Comparison of ENCODE assay signal across 24 cellular contexts in the genomic region with DNA sequence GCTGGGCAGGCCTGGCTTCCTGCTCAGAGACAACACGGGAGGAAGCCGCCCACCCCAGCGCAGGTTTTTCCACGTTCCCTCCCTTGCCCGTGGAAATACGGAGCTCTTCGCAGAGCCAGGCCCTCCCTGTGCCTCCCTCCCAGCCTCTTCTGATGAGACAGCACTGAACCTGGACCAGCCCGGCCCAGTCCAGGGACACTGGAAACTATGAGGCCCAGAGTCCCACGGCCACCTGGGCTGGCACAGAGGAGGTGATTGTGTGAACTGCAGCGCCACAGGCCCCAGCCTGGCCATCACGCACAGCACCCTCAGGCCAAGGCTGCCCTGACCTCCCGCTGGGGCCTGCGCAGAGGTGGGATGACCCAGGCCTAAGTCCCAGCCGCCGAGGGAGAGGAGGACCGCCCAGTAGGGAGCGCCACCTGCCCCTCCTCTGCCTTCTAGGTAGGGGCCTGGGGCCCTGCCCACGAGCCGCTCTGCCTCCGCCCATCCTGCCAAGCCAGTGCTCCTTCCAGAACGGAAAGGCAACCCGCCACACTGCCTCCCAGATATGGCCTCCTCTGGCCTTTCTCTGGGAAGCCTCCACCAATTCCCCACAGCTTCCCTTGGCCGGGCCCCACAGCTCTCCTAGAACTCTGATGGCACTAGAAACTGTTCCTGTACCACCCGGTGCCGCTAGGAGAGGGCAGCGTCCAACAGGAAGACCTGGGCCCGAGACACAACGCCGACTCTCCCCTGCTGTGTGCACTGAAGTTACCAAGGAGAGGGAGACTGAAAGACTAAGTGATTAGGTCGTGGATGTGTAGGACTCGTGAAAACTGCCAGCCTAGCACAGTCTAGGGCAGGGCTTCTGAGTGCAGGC. TPM values are rescaled to one million over a fixed set of nuclear protein-coding genes. Genes with fewer than 3 reads are reported as not detected.
DNase-seq lines count a peak whose midpoint lies in the region; ATAC-seq and TF ChIP-seq lines count a peak whose summit lies in the region.
"Had no signal": no experiment of that assay in that cellular context is flagged by ENCODE, and none has a peak within 500 bp of the region (broad histone marks: within the 10 kb centered on the region; RNA-seq: fewer than 3 reads in every experiment).

No MANE protein-coding gene starts in this region.

- H3K4me1 Mint-ChIP-seq in naive thymus-derived CD4-positive, alpha-beta T cell = peaks cover 0 to 11% (median 3%) of the 10 kb centered on the region in 7 donors

- TF ChIP-seq CTCF in left ventricle myocardium inferior (IDR thresholded peaks at IDR 0.05; ENCODE audit: borderline replicate concordance) = no peak
- TF ChIP-seq CTCF in epithelial cell of esophagus (IDR thresholded peaks at IDR 0.05; ENCODE audit: insufficient read depth, low read depth, low read length, missing control alignments) = peak; percentile 2
- TF ChIP-seq CTCF in omental fat pad (IDR thresholded peaks at IDR 0.05) = no peak
- TF ChIP-seq CTCF in dorsolateral prefrontal cortex (IDR thresholded peaks at IDR 0.05 in 54 of 56, conservative IDR thresholded peaks at IDR 0.05 in 2 of 56; ENCODE audit: low read depth in 1 of 56, partially characterized antibody in 56 of 56) = no peak

- peaks cover 0 to 2% (median 0%) of the 10 kb centered on the region in 11 donors for H3K9me3 Mint-ChIP-seq in naive thymus-derived CD4-positive, alpha-beta T cell
- H3K9me3 Mint-ChIP-seq: activated CD8-positive, alpha-beta T cell treated with anti-CD3 and anti-CD28 coated beads for 36 hours; activated naive CD4-positive, alpha-beta T cell treated with anti-CD3 and anti-CD28 coated beads, Interleukin-2, amount 10 ng/mL, durations not matched to agents 7 days and 5 days; activated T-cell treated with anti-CD3 and anti-CD28 coated beads, Interleukin-2, amount 50 U/mL, for 24 hours; stimulated activated effector memory CD8-positive, alpha-beta T cell treated with anti-CD3 and anti-CD28 coated beads, Interleukin-12 subunit alpha, Interleukin-12 subunit beta, amount 100 ng/mL, for 72 hours had no signal

- H3K4me3 ChIP-seq in left ventricle myocardium inferior (no peak overlapping the region), epithelial cell of esophagus (ENCODE audit: low read length) (no peak overlapping the region), dorsolateral prefrontal cortex (no peak overlapping the region)
- no peak overlapping the region for H3K4me3 ChIP-seq in naive thymus-derived CD4-positive, alpha-beta T cell (ENCODE audit: low read length)
- H3K4me3 ChIP-seq: BLaER1, colonic mucosa, GM23248, mucosa of descending colon, right lobe of liver, SJCRH30, tibial artery had no signal

- H3K4me1 ChIP-seq in left ventricle myocardium inferior = peaks cover 11% of the 10 kb centered on the region
- peaks cover 0 to 8% of the 10 kb centered on the region in 2 donors for H3K4me1 ChIP-seq in naive thymus-derived CD4-positive, alpha-beta T cell (ENCODE audit: control insufficient read depth in 2 of 2, insufficient read depth in 2 of 2, low read length in 2 of 2)

- H3K27ac Mint-ChIP-seq in naive thymus-derived CD4-positive, alpha-beta T cell = no peak overlapping the region
- H3K27ac Mint-ChIP-seq: activated CD8-positive, alpha-beta T cell treated with anti-CD3 and anti-CD28 coated beads for 36 hours; activated naive CD4-positive, alpha-beta T cell treated with anti-CD3 and anti-CD28 coated beads, Interleukin-2, amount 10 ng/mL, durations not matched to agents 7 days and 5 days; activated T-cell treated with anti-CD3 and anti-CD28 coated beads, Interleukin-2, amount 50 U/mL, for 24 hours; stimulated activated effector memory CD8-positive, alpha-beta T cell treated with anti-CD3 and anti-CD28 coated beads, Interleukin-12 subunit alpha, Interleukin-12 subunit beta, amount 100 ng/mL, for 72 hours; T-helper 17 cell had no signal

- H3K9me3 ChIP-seq in left ventricle myocardium inferior (replicated peaks) = no peaks in the 10 kb centered on the region
- H3K9me3 ChIP-seq in naive thymus-derived CD4-positive, alpha-beta T cell (ENCODE audit: control insufficient read depth in 2 of 3, low read length in 3 of 3) = no peaks in the 10 kb centered on the region
- H3K9me3 ChIP-seq: BLaER1, colonic mucosa, mucosa of descending colon, right lobe of liver, SJCRH30, tibial artery had no signal

- H3K36me3 ChIP-seq in left ventricle myocardium inferior = no peaks in the 10 kb centered on the region
- H3K36me3 ChIP-seq in naive thymus-derived CD4-positive, alpha-beta T cell (ENCODE audit: control insufficient read depth in 2 of 3, insufficient read depth in 3 of 3, low read length in 3 of 3) = no peaks in the 10 kb centered on the region
- H3K36me3 ChIP-seq: BLaER1, colonic mucosa, right lobe of liver, SJCRH30, tibial artery had no signal

- H3K4me3 Mint-ChIP-seq in naive thymus-derived CD4-positive, alpha-beta T cell = no peak overlapping the region
- H3K4me3 Mint-ChIP-seq: activated CD8-positive, alpha-beta T cell treated with anti-CD3 and anti-CD28 coated beads for 36 hours; activated naive CD4-positive, alpha-beta T cell treated with anti-CD3 and anti-CD28 coated beads, Interleukin-2, amount 10 ng/mL, durations not matched to agents 7 days and 5 days; activated T-cell treated with anti-CD3 and anti-CD28 coated beads, Interleukin-2, amount 50 U/mL, for 24 hours; stimulated activated effector memory CD8-positive, alpha-beta T cell treated with anti-CD3 and anti-CD28 coated beads, Interleukin-12 subunit alpha, Interleukin-12 subunit beta, amount 100 ng/mL, for 72 hours; T-helper 17 cell had no signal

- POLR2A ChIA-PET in naive thymus-derived CD4-positive, alpha-beta T cell (lab: Charles Lee) = no interaction called here

- ATAC-seq in Right ventricle myocardium inferior (no peak), GM21717 (IDR thresholded peaks at IDR 0.05; ENCODE audit: unreplicated experiment) (no peak), omental fat pad (ENCODE audit: low FRiP score) (no peak)
- peak; percentile 12 for ATAC-seq in naive thymus-derived CD4-positive, alpha-beta T cell
- ATAC-seq: activated CD8-positive, alpha-beta T cell treated with anti-CD3 and anti-CD28 coated beads for 36 hours; left cardiac atrium; T-helper 17 cell had no signal

- H3K27me3 Mint-ChIP-seq in naive thymus-derived CD4-positive, alpha-beta T cell = peaks cover 0 to 3% (median 0%) of the 10 kb centered on the region in 5 donors
- H3K27me3 Mint-ChIP-seq: activated CD8-positive, alpha-beta T cell treated with anti-CD3 and anti-CD28 coated beads for 36 hours; activated T-cell treated with anti-CD3 and anti-CD28 coated beads, Interleukin-2, amount 50 U/mL, for 24 hours; T-helper 17 cell had no signal

- intact Hi-C loops in Right ventricle myocardium inferior (cut with DNase I) (no loop called here), left ventricle myocardium inferior (cut with micrococcal nuclease) (no loop called here), dorsolateral prefrontal cortex (cut with DNase I) (no loop called here)
- intact Hi-C loops in naive thymus-derived CD4-positive, alpha-beta T cell (cut with micrococcal nuclease) = no loop called here

- DNase-seq in Right ventricle myocardium inferior (ENCODE audit: missing footprints) (peak; percentile 53), left ventricle myocardium inferior (no peak), epithelial cell of esophagus (ENCODE audit: low read depth) (no peak), 8988T (no peak), omental fat pad (ENCODE audit: low spot score) (no peak), dorsolateral prefrontal cortex (no peak)
- DNase-seq in naive thymus-derived CD4-positive, alpha-beta T cell = no peak
- DNase-seq: activated CD8-positive, alpha-beta T cell treated with anti-CD3 and anti-CD28 coated beads for 36 hours; activated naive CD4-positive, alpha-beta T cell treated with anti-CD3 and anti-CD28 coated beads, Interleukin-2, amount 10 ng/mL, durations not matched to agents 7 days and 5 days; activated T-cell treated with anti-CD3 and anti-CD28 coated beads, Interleukin-2, amount 50 U/mL, for 24 hours; colonic mucosa; foreskin melanocyte; GM23248; left cardiac atrium; mucosa of descending colon; NCI-H1436; occipital lobe; SJCRH30; T-helper 17 cell; tibial artery had no signal

- H3K27ac ChIP-seq in left ventricle myocardium inferior (replicated peaks) = no peak overlapping the region
- H3K27ac ChIP-seq in naive thymus-derived CD4-positive, alpha-beta T cell (ENCODE audit: low read depth, low read length) = no peak overlapping the region
- H3K27ac ChIP-seq in dorsolateral prefrontal cortex = no peak overlapping the region
- H3K27ac ChIP-seq: BLaER1, colonic mucosa, GM23248, right lobe of liver, SJCRH30, tibial artery had no signal

- H3K27me3 ChIP-seq in left ventricle myocardium inferior (ENCODE audit: low read depth) = no peaks in the 10 kb centered on the region
- no peaks in the 10 kb centered on the region for H3K27me3 ChIP-seq in naive thymus-derived CD4-positive, alpha-beta T cell (ENCODE audit: control insufficient read depth in 2 of 2, insufficient read depth in 2 of 2, low read length in 2 of 2)
- no peaks in the 10 kb centered on the region for H3K27me3 ChIP-seq in dorsolateral prefrontal cortex
- H3K27me3 ChIP-seq: BLaER1, colonic mucosa, right lobe of liver, SJCRH30, tibial artery had no signal

- CTCF ChIA-PET in naive thymus-derived CD4-positive, alpha-beta T cell (lab: Charles Lee) = no interaction called here

- no peaks in the 10 kb centered on the region for H3K36me3 Mint-ChIP-seq in naive thymus-derived CD4-positive, alpha-beta T cell
- H3K36me3 Mint-ChIP-seq: activated naive CD4-positive, alpha-beta T cell treated with anti-CD3 and anti-CD28 coated beads, Interleukin-2, amount 10 ng/mL, durations not matched to agents 7 days and 5 days; stimulated activated effector memory CD8-positive, alpha-beta T cell treated with anti-CD3 and anti-CD28 coated beads, Interleukin-12 subunit alpha, Interleukin-12 subunit beta, amount 100 ng/mL, for 72 hours had no signal

RNA-seq across cellular contexts. Expression of gene PROSER2, which starts 57.2 kb away (rescaled TPM):
- total RNA-seq in Right ventricle myocardium inferior (1.2 TPM), left ventricle myocardium inferior (0.52 TPM), omental fat pad (1 to 10 TPM; 1.1 to 8.2 (median 6.3) TPM), dorsolateral prefrontal cortex (1 to 10 TPM in 87 of 120 experiments, under 1 TPM in 33; 0.28 to 5.7 (median 1.5) TPM)
- 1 to 10 TPM in 4 of 5 experiments, under 1 TPM in 1; 0.07 to 4.9 (median 1.8) TPM for total RNA-seq in naive thymus-derived CD4-positive, alpha-beta T cell
- polyA plus RNA-seq in naive thymus-derived CD4-positive, alpha-beta T cell = 1 to 10 TPM; 2.5 to 3.0 TPM
